In genomic region chr15:51380999-51381806, GRCh38 we compare ENCODE assay signal across 8 cellular contexts. TPM values are rescaled to one million over a fixed set of nuclear protein-coding genes. Genes with fewer than 3 reads are reported as not detected.
DNase-seq lines count a peak whose midpoint lies in the region; ATAC-seq, FAIRE-seq and TF ChIP-seq lines count a peak whose summit lies in the region.

No MANE protein-coding gene starts in this region.

- no peak for TF ChIP-seq POLR2A in GM12891 (IDR thresholded peaks at IDR 0.05; ENCODE audit: low read depth, low read length)

- H3K27ac ChIP-seq in effector memory CD4-positive, alpha-beta T cell (ENCODE audit: insufficient read depth, low read length, poor library complexity, severe bottlenecking): no peak overlapping the region

- H3K27me3 Mint-ChIP-seq in nephron progenitor cell (ENCODE audit: low read depth, poor library complexity): peaks cover 15% of the 10 kb centered on the region

- peaks cover 2% of the 10 kb centered on the region for H3K27me3 ChIP-seq in effector memory CD4-positive, alpha-beta T cell (replicated peaks; ENCODE audit: control insufficient read depth, insufficient read depth, low read length, poor library complexity, severe bottlenecking)

- no peak overlapping the region for H3K4me3 Mint-ChIP-seq in nephron progenitor cell

- H3K4me3 ChIP-seq in effector memory CD4-positive, alpha-beta T cell (ENCODE audit: insufficient read depth, low read depth, low read length, poor library complexity, severe bottlenecking): no peak overlapping the region

- H3K9me3 ChIP-seq in effector memory CD4-positive, alpha-beta T cell (ENCODE audit: control insufficient read depth, low read length): no peaks in the 10 kb centered on the region

- H3K36me3 Mint-ChIP-seq in nephron progenitor cell (ENCODE audit: low read depth): no peaks in the 10 kb centered on the region

- TF ChIP-seq CTCF in AG09319 (IDR thresholded peaks at IDR 0.05; ENCODE audit: low read depth, low read length) (peak; percentile 94), nephron progenitor cell (IDR thresholded peaks at IDR 0.05) (peak; percentile 80)

- peak; percentile 72 for ATAC-seq in HG02852 (IDR thresholded peaks at IDR 0.05; ENCODE audit: unreplicated experiment)

- DNase-seq in AG09319 (ENCODE audit: extremely low read depth, low read depth) (peak; percentile 70), GM12891 (ENCODE audit: insufficient read length, low spot score) (peak; percentile 50), NCI-H146 (lab: John Stamatoyannopoulos, UW) (peak; percentile 80), UCSD-AML1 (lab: John Stamatoyannopoulos, UW; ENCODE audit: unreplicated experiment) (peak; percentile 32), fibroblast of peridontal ligament (ENCODE audit: extremely low read depth) (peak; percentile 90), nephron progenitor cell (peak; percentile 59)
- DNase-seq in effector memory CD4-positive, alpha-beta T cell: no peak

- H3K4me1 ChIP-seq in effector memory CD4-positive, alpha-beta T cell (ENCODE audit: control insufficient read depth, insufficient read depth, low read length, poor library complexity, severe bottlenecking): no peaks in the 10 kb centered on the region

- H3K9me3 Mint-ChIP-seq in nephron progenitor cell: no peaks in the 10 kb centered on the region

- FAIRE-seq in GM12891 (lab: Jason Lieb, UNC): peak; percentile 98

- peaks cover 18% of the 10 kb centered on the region for H3K4me1 Mint-ChIP-seq in nephron progenitor cell

- H3K36me3 ChIP-seq in effector memory CD4-positive, alpha-beta T cell (ENCODE audit: control insufficient read depth, insufficient read depth, low read length): no peaks in the 10 kb centered on the region

- H3K27ac Mint-ChIP-seq in nephron progenitor cell: no peak overlapping the region

TF ChIP-seq in GM12891, 5 proteins besides CTCF, POLR2A, EP300 and RAD21:
- no peak for TF ChIP-seq SPI1 (IDR thresholded peaks at IDR 0.05; ENCODE audit: low read depth, low read length)
- TF ChIP-seq PAX5 (IDR thresholded peaks at IDR 0.05; ENCODE audit: insufficient read depth, low read length, severe bottlenecking): no peak
- peak; percentile 77; the same call in 1 of the 2 replicates for TF ChIP-seq POU2F2 (IDR thresholded peaks at IDR 0.05; ENCODE audit: low read depth, low read length)
- no peak for TF ChIP-seq TAF1 (IDR thresholded peaks at IDR 0.05; ENCODE audit: low read depth, low read length)

RNA-seq across cellular contexts. Expression of gene GLDN, which starts 39.7 kb away (rescaled TPM):
- polyA plus RNA-seq in GM12891 (2012; ENCODE audit: low read depth, missing spikeins): not detected

RNA-seq across cellular contexts. Expression of gene CYP19A1, which starts 42.8 kb away (rescaled TPM):
- polyA plus RNA-seq in GM12891 (2012; ENCODE audit: low read depth, missing spikeins): 0.04 TPM

Comparison
In these comparisons a context has a peak if more than half of its experiments do, and no peak if none do; other contexts are left out.
1. DNase-seq: peak in AG09319 (single experiment), GM12891 (single experiment), NCI-H146 (single experiment), UCSD-AML1 (single experiment), fibroblast of peridontal ligament (single experiment) and nephron progenitor cell (single experiment); none in effector memory CD4-positive, alpha-beta T cell (0 of 3).